ENCODE assay signal across 9 cellular contexts in genomic region chr18:68713791-68714190, GRCh38. TPM values are rescaled to one million over a fixed set of nuclear protein-coding genes. Genes with fewer than 3 reads are reported as not detected.
DNase-seq lines count a peak whose midpoint lies in the region; ATAC-seq and TF ChIP-seq lines count a peak whose summit lies in the region.
"Had no signal": no experiment of that assay in that cellular context is flagged by ENCODE, and none has a peak within 500 bp of the region (broad histone marks: within the 10 kb centered on the region; RNA-seq: fewer than 3 reads in every experiment).

No MANE protein-coding gene starts in this region.

- H3K36me3 Mint-ChIP-seq in CD4-positive, alpha-beta memory T cell = peaks cover 23 to 55% of the 10 kb centered on the region in 2 donors
- peaks cover 18% of the 10 kb centered on the region for H3K36me3 Mint-ChIP-seq in neural progenitor cell

- intact Hi-C loops in CD4-positive, alpha-beta memory T cell (cut with micrococcal nuclease) = loop anchor here (10.0 kb wide), 2 partner anchors 1201 to 1371 kb away; no protein-coding TSS in a partner anchor

- peak overlapping the region; percentile 69 to 99 (median 89) for H3K27ac Mint-ChIP-seq in CD4-positive, alpha-beta memory T cell
- H3K27ac Mint-ChIP-seq in neural progenitor cell = no peak overlapping the region

- H3K4me3 Mint-ChIP-seq in CD4-positive, alpha-beta memory T cell = peak overlapping the region; percentile 95 to 100 (median 100)
- H3K4me3 Mint-ChIP-seq in neural progenitor cell = peak overlapping the region; percentile 98

- peaks cover 7% of the 10 kb centered on the region for H4K20me1 ChIP-seq in neural progenitor cell (ENCODE audit: low read depth)

- H3K27me3 ChIP-seq in CD4-positive, alpha-beta memory T cell (ENCODE audit: insufficient read depth, low read length) = no peaks in the 10 kb centered on the region
- H3K27me3 ChIP-seq in MG63 (no peaks in the 10 kb centered on the region), ectodermal cell (ENCODE audit: control insufficient read depth, insufficient read depth, low read length, poor library complexity, severe bottlenecking) (no peaks in the 10 kb centered on the region), neural progenitor cell (no peaks in the 10 kb centered on the region)

- no peaks in the 10 kb centered on the region for H3K27me3 Mint-ChIP-seq in CD4-positive, alpha-beta memory T cell
- no peaks in the 10 kb centered on the region for H3K27me3 Mint-ChIP-seq in neural progenitor cell (ENCODE audit: insufficient read depth, low read depth)

- no peaks in the 10 kb centered on the region for H3K9me3 Mint-ChIP-seq in CD4-positive, alpha-beta memory T cell
- H3K9me3 Mint-ChIP-seq in neural progenitor cell = no peaks in the 10 kb centered on the region

- peak overlapping the region; percentile 94 for H3K4me2 ChIP-seq in neural progenitor cell

- peak overlapping the region; percentile 52 for H3K9ac ChIP-seq in neural progenitor cell

- CTCF ChIA-PET in CD4-positive, alpha-beta memory T cell (lab: Charles Lee; ENCODE audit: partially characterized antibody) = no interaction called here

- peaks cover 43% of the 10 kb centered on the region for H3K4me1 ChIP-seq in CD4-positive, alpha-beta memory T cell (ENCODE audit: insufficient read depth, low read length)
- no peaks in the 10 kb centered on the region for H3K4me1 ChIP-seq in ectodermal cell (ENCODE audit: control insufficient read depth, insufficient read depth, low read length)
- H3K4me1 ChIP-seq in neural progenitor cell = peaks cover 19% of the 10 kb centered on the region

- no peaks in the 10 kb centered on the region for H3K9me3 ChIP-seq in CD4-positive, alpha-beta memory T cell (ENCODE audit: control insufficient read depth in 1 of 2, low read length in 2 of 2)
- H3K9me3 ChIP-seq in MG63 = no peaks in the 10 kb centered on the region
- H3K9me3 ChIP-seq in ectodermal cell (ENCODE audit: control insufficient read depth, low read length) = no peaks in the 10 kb centered on the region
- no peaks in the 10 kb centered on the region for H3K9me3 ChIP-seq in neural progenitor cell (ENCODE audit: low read depth)

- ATAC-seq in GM18520 (IDR thresholded peaks at IDR 0.05; ENCODE audit: unreplicated experiment) = no peak
- ATAC-seq in esophagus mucosa = no peak

- H3K27ac ChIP-seq in CD4-positive, alpha-beta memory T cell (ENCODE audit: low read depth, low read length) = peak overlapping the region; percentile 73
- no peak overlapping the region for H3K27ac ChIP-seq in ectodermal cell (ENCODE audit: insufficient read depth, low read depth, low read length, poor library complexity, severe bottlenecking)
- H3K27ac ChIP-seq in neural progenitor cell = no peak overlapping the region

- H3K4me3 ChIP-seq in CD4-positive, alpha-beta memory T cell (ENCODE audit: low read length in 2 of 2) = peak overlapping the region; percentile 74 to 77
- peak overlapping the region; percentile 83 for H3K4me3 ChIP-seq in MG63
- peak overlapping the region; percentile 85 for H3K4me3 ChIP-seq in ectodermal cell (ENCODE audit: insufficient read depth, low read depth, low read length)
- H3K4me3 ChIP-seq in neural progenitor cell = peak overlapping the region; percentile 77

- no peak overlapping the region for H2AFZ ChIP-seq in neural progenitor cell (replicated peaks)

- H3K4me1 Mint-ChIP-seq in CD4-positive, alpha-beta memory T cell = peaks cover 39 to 59% (median 47%) of the 10 kb centered on the region in 4 donors
- peaks cover 17% of the 10 kb centered on the region for H3K4me1 Mint-ChIP-seq in neural progenitor cell

- POLR2A ChIA-PET in CD4-positive, alpha-beta memory T cell (lab: Charles Lee; ENCODE audit: partially characterized antibody) = interaction anchor here (1.0 to 1.3 kb wide), 2 partner anchors 10 to 1492 kb away, joined by 3 to 7 read pairs; partner anchors contain the start of gene RTTN

- no peaks in the 10 kb centered on the region for H3F3A ChIP-seq in neural progenitor cell (ENCODE audit: low read depth)

- H3K79me2 ChIP-seq in neural progenitor cell (ENCODE audit: low read depth) = peaks cover 57% of the 10 kb centered on the region

- H3K36me3 ChIP-seq in CD4-positive, alpha-beta memory T cell (ENCODE audit: insufficient read depth, low read length) = peaks cover 18% of the 10 kb centered on the region
- H3K36me3 ChIP-seq in MG63 (peaks cover 35% of the 10 kb centered on the region), ectodermal cell (ENCODE audit: control insufficient read depth, insufficient read depth, low read length) (peaks cover 23% of the 10 kb centered on the region), neural progenitor cell (peaks cover 19% of the 10 kb centered on the region)

- no peak for DNase-seq in CD4-positive, alpha-beta memory T cell
- DNase-seq in MG63 = no peak
- no peak for DNase-seq in neural progenitor cell (ENCODE audit: low spot score)
- no peak for DNase-seq in NCI-H2196 (lab: John Stamatoyannopoulos, UW; ENCODE audit: unreplicated experiment)
- no peak for DNase-seq in NCI-H2107 treated with DMSO at 0.1 percent for 48 hours (lab: John Stamatoyannopoulos, UW; ENCODE audit: unreplicated experiment)
- DNase-seq: activated CD4-positive, alpha-beta T cell treated with anti-CD3 and anti-CD28 coated beads for 1 hour had no signal

- 49 to 62% methylated on average over 5 to 6 of the region's 6 CpGs for WGBS in ectodermal cell, 2 experiments

- TF ChIP-seq CTCF in neural progenitor cell (IDR thresholded peaks at IDR 0.05) = no peak

RNA-seq across cellular contexts. Expression of gene TMX3, which starts 1.1 kb away (rescaled TPM):
- total RNA-seq in CD4-positive, alpha-beta memory T cell = 10 to 100 TPM; 67.1 to 73.6 TPM
- polyA plus RNA-seq in CD4-positive, alpha-beta memory T cell = 10 to 100 TPM; 19.2 to 20.4 TPM
- 32.7 and 41.5 TPM in 2 replicates for total RNA-seq in MG63 (2014; rRNA removed; shearing (Covaris generic); ENCODE audit: low replicate concordance)
- polyA plus RNA-seq in ectodermal cell (2013, experiment 1 of 4) = 50.1 TPM
- polyA plus RNA-seq in ectodermal cell (2013, experiment 2 of 4) = 60.6 TPM
- 50.0 TPM for polyA plus RNA-seq in ectodermal cell (2013, experiment 3 of 4)
- 58.1 TPM for polyA plus RNA-seq in ectodermal cell (2013, experiment 4 of 4)
- total RNA-seq in neural progenitor cell (ENCODE audit: low replicate concordance) (51.2 and 89.6 TPM in 2 replicates), esophagus mucosa (21.4 TPM)
